ENCODE assay signal across 16 cellular contexts in the genomic region with DNA sequence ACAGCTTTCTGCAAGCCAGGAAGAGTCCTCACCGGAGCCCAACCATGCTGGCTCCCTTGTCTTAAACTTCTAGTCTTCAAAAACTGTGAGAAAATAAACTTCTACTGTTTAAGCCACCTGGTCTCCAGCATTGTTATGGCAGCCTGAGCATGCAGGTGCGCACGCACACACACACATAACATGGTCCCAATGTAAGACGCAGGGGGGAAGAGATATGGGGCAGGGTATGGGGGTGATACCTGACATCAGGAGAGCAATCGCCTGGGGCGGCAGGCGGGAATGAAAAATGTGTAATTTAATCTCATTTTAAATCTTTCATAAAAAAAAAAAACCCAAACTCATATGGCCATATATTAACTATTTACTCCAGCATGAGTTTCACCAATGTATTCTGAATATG. TPM values are rescaled to one million over a fixed set of nuclear protein-coding genes. Genes with fewer than 3 reads are reported as not detected.
DNase-seq lines count a peak whose midpoint lies in the region; ATAC-seq, FAIRE-seq and TF ChIP-seq lines count a peak whose summit lies in the region.
"Had no signal": no experiment of that assay in that cellular context is flagged by ENCODE, and none has a peak within 500 bp of the region (broad histone marks: within the 10 kb centered on the region; RNA-seq: fewer than 3 reads in every experiment).

No MANE protein-coding gene starts in this region.

- H3K4me3 Mint-ChIP-seq in dendritic cell treated with granulocyte-macrophage colony-stimulating factor and Interleukin-4, amounts not matched to agents 40 ng/mL and 50 ng/mL, for 4 days = no peak overlapping the region
- no peak overlapping the region for H3K4me3 Mint-ChIP-seq in CD4-positive, alpha-beta memory T cell
- H3K4me3 Mint-ChIP-seq: CD14-positive monocyte; CD8-positive, alpha-beta memory T cell; GM23338 had no signal

- CTCF ChIA-PET in A549 (lab: Yijun Ruan, JAX) = interaction anchor here (1.7 kb wide), 1 partner anchor 13 kb away, joined by 4 read pairs; no protein-coding TSS in a partner anchor
- CTCF ChIA-PET in Panc1 (lab: Charles Lee) = no interaction called here
- CTCF ChIA-PET in GM10248 (lab: Yijun Ruan, JAX) = no interaction called here
- CTCF ChIA-PET in CD4-positive, alpha-beta memory T cell (lab: Charles Lee; ENCODE audit: partially characterized antibody) = no interaction called here

- H3K27me3 Mint-ChIP-seq in dendritic cell treated with granulocyte-macrophage colony-stimulating factor and Interleukin-4, amounts not matched to agents 40 ng/mL and 50 ng/mL, for 4 days = no peaks in the 10 kb centered on the region
- no peaks in the 10 kb centered on the region for H3K27me3 Mint-ChIP-seq in CD4-positive, alpha-beta memory T cell

- no peak for FAIRE-seq in A549 (lab: Jason Lieb, UNC)
- FAIRE-seq: A204.1 had no signal

- H3K36me3 ChIP-seq in Panc1 (ENCODE audit: control insufficient read depth, insufficient read depth, low read length) (peaks cover 17% of the 10 kb centered on the region), spleen (peaks cover 0 to 77% (median 0%) of the 10 kb centered on the region in 6 donors)
- H3K36me3 ChIP-seq in CD4-positive, alpha-beta memory T cell (ENCODE audit: insufficient read depth, low read length) = no peaks in the 10 kb centered on the region

- H3K9me3 ChIP-seq in A549 (no peaks in the 10 kb centered on the region), Panc1 (ENCODE audit: control insufficient read depth, insufficient read depth, low read depth, low read length) (no peaks in the 10 kb centered on the region), spleen (no peaks in the 10 kb centered on the region)
- H3K9me3 ChIP-seq in CD4-positive, alpha-beta memory T cell (ENCODE audit: control insufficient read depth in 1 of 2, low read length in 2 of 2) = no peaks in the 10 kb centered on the region
- H3K9me3 ChIP-seq: Caco-2 had no signal

- H3K4me2 ChIP-seq in A549 = no peak overlapping the region
- H3K4me2 ChIP-seq: GM23338 had no signal

- DNase-seq in A549 (ENCODE audit: low read depth in 1 of 2, low spot score in 1 of 2) (no peak), Panc1 (ENCODE audit: low read depth, low spot score) (no peak), spleen (peak; percentile 8), GM10248 (ENCODE audit: extremely low spot score) (no peak), ACHN (no peak)
- no peak for DNase-seq in CD4-positive, alpha-beta memory T cell
- DNase-seq: Caco-2, DND-41, GDM1, H7 had no signal

- TF ChIP-seq RAD21 in A549 (conservative IDR thresholded peaks at IDR 0.05 in 1 of 2, IDR thresholded peaks at IDR 0.05 in 1 of 2) = no peak

- H3K27me3 ChIP-seq in Panc1 (ENCODE audit: control insufficient read depth, insufficient read depth, low read length) (no peaks in the 10 kb centered on the region), spleen (replicated peaks in 1 of 7) (no peaks in the 10 kb centered on the region)
- no peaks in the 10 kb centered on the region for H3K27me3 ChIP-seq in CD4-positive, alpha-beta memory T cell (ENCODE audit: insufficient read depth, low read length)

- no peak overlapping the region for H3K4me3 ChIP-seq in A549
- H3K4me3 ChIP-seq in Panc1 (ENCODE audit: low read depth in 2 of 2, low read length in 2 of 2) = no peak overlapping the region
- H3K4me3 ChIP-seq in spleen = no peak overlapping the region
- H3K4me3 ChIP-seq in CD4-positive, alpha-beta memory T cell (ENCODE audit: low read length in 2 of 2) = no peak overlapping the region
- H3K4me3 ChIP-seq: GM23338 had no signal

- peak overlapping the region; percentile 91 to 93 for H3K27ac ChIP-seq in A549
- peak overlapping the region; percentile 57 for H3K27ac ChIP-seq in Panc1 (ENCODE audit: low read length)
- H3K27ac ChIP-seq in spleen = no peak overlapping the region
- H3K27ac ChIP-seq in CD4-positive, alpha-beta memory T cell (ENCODE audit: low read depth, low read length) = no peak overlapping the region

- in situ Hi-C loops in Panc1 (cut with HindIII; ENCODE audit: low pct_unique_long_range_greater_than_20kb, low sequenced_read_pairs) = no loop called here
- in situ Hi-C loops in ACHN (cut with HindIII; ENCODE audit: low pct_ligation_motif_present, low pct_unique_long_range_greater_than_20kb, low sequenced_read_pairs) = no loop called here

- ATAC-seq in A549 (no peak), Panc1 (no peak)
- ATAC-seq: GM23338 had no signal

- H3K4me1 Mint-ChIP-seq in dendritic cell treated with granulocyte-macrophage colony-stimulating factor and Interleukin-4, amounts not matched to agents 40 ng/mL and 50 ng/mL, for 4 days (ENCODE audit: low read depth) = no peaks in the 10 kb centered on the region
- H3K4me1 Mint-ChIP-seq in CD4-positive, alpha-beta memory T cell = peaks cover 2 to 12% (median 5%) of the 10 kb centered on the region in 4 donors

- no peak for TF ChIP-seq CTCF in A549 (IDR thresholded peaks at IDR 0.05)
- TF ChIP-seq CTCF in Panc1 (IDR thresholded peaks at IDR 0.05) = no peak
- no peak for TF ChIP-seq CTCF in spleen (IDR thresholded peaks at IDR 0.05 in 8 of 11, conservative IDR thresholded peaks at IDR 0.05 in 3 of 11)
- TF ChIP-seq CTCF in GM10248 (IDR thresholded peaks at IDR 0.05; ENCODE audit: control extremely low read depth, extremely low read depth, low read depth, missing control alignments) = no peak

- peak overlapping the region; percentile 40 for H3K27ac Mint-ChIP-seq in dendritic cell treated with granulocyte-macrophage colony-stimulating factor and Interleukin-4, amounts not matched to agents 40 ng/mL and 50 ng/mL, for 4 days
- H3K27ac Mint-ChIP-seq in CD4-positive, alpha-beta memory T cell = no peak overlapping the region
- H3K27ac Mint-ChIP-seq: CD14-positive monocyte; CD8-positive, alpha-beta memory T cell; GM23338 had no signal

- 96% methylated on average over 7 of the region's 7 CpGs for WGBS in A549 (ENCODE audit: missing lambda C conversion rate)
- 96 to 99% (median 98%) methylated on average over 7 of the region's 7 CpGs for WGBS in spleen, 5 donors

- TF ChIP-seq EP300 in A549 (IDR thresholded peaks at IDR 0.05) = no peak

- H3K36me3 Mint-ChIP-seq in dendritic cell treated with granulocyte-macrophage colony-stimulating factor and Interleukin-4, amounts not matched to agents 40 ng/mL and 50 ng/mL, for 4 days (ENCODE audit: low read depth) = peaks cover 23% of the 10 kb centered on the region
- no peaks in the 10 kb centered on the region for H3K36me3 Mint-ChIP-seq in CD4-positive, alpha-beta memory T cell
- H3K36me3 Mint-ChIP-seq: CD8-positive, alpha-beta memory T cell had no signal

- POLR2A ChIA-PET in A549 (lab: Yijun Ruan, JAX) (no interaction called here), Panc1 (lab: Charles Lee) (no interaction called here), GM10248 (lab: Yijun Ruan, JAX) (no interaction called here)
- POLR2A ChIA-PET in CD4-positive, alpha-beta memory T cell (lab: Charles Lee; ENCODE audit: partially characterized antibody) = no interaction called here

- BruUV-seq in Panc1 (replicated peaks; lab: Mats Ljungman, UMichigan) = no TSS peak

- H3K9me3 Mint-ChIP-seq in dendritic cell treated with granulocyte-macrophage colony-stimulating factor and Interleukin-4, amounts not matched to agents 40 ng/mL and 50 ng/mL, for 4 days = no peaks in the 10 kb centered on the region
- peaks cover 0 to 3% (median 0%) of the 10 kb centered on the region in 8 donors for H3K9me3 Mint-ChIP-seq in CD4-positive, alpha-beta memory T cell
- H3K9me3 Mint-ChIP-seq: CD14-positive monocyte; CD8-positive, alpha-beta memory T cell; GM23338 had no signal

- intact Hi-C loops in Panc1 (cut with micrococcal nuclease; ENCODE audit: unreplicated experiment) = no loop called here
- intact Hi-C loops in dendritic cell treated with granulocyte-macrophage colony-stimulating factor and Interleukin-4, amounts not matched to agents 40 ng/mL and 50 ng/mL, for 4 days (cut with micrococcal nuclease) = no loop called here
- intact Hi-C loops in spleen (cut with DNase I; ENCODE audit: low total_unique reads) = no loop called here
- intact Hi-C loops in CD4-positive, alpha-beta memory T cell (cut with micrococcal nuclease) = no loop called here

- H3K4me1 ChIP-seq in A549 (peaks cover 92% of the 10 kb centered on the region), Panc1 (ENCODE audit: control insufficient read depth, insufficient read depth, low read length) (peaks cover 68% of the 10 kb centered on the region), spleen (no peaks in the 10 kb centered on the region)
- H3K4me1 ChIP-seq in CD4-positive, alpha-beta memory T cell (ENCODE audit: insufficient read depth, low read length) = no peaks in the 10 kb centered on the region
- H3K4me1 ChIP-seq: Caco-2 had no signal

- no peak for TF ChIP-seq POLR2A in A549 (IDR thresholded peaks at IDR 0.05; ENCODE audit: low read length)
- TF ChIP-seq POLR2A in spleen (IDR thresholded peaks at IDR 0.05) = no peak

TF ChIP-seq in A549, 52 proteins besides CTCF, POLR2A, EP300 and RAD21 (continues in another document):
- 0 out of 2 replicates have a peak, but pooled peaks have one; percentile 15 for TF ChIP-seq MAX (IDR thresholded peaks at IDR 0.05)

RNA-seq across cellular contexts. Expression of gene HJURP, which starts 18.0 kb away (rescaled TPM):
- polyA plus RNA-seq in A549 (2011; rRNA removed) (111 and 119 TPM in 2 replicates), A549 (2017; fragmentation: RNase III; extraction: RNeasy Plus Mini Kit Qiagen cat#74134 plus additional on column Dnase treatment) (102 to 109 TPM (median 103 TPM) in 3 replicates), spleen (1 to 10 TPM; 2.2 to 5.6 (median 2.9) TPM)
- 118 and 128 TPM in 2 replicates for polyA plus RNA-seq in A549 (2012; cell fraction: cytosol; rRNA removed)
- polyA plus RNA-seq in A549 (2012; cell fraction: nucleus; rRNA removed) = 310 and 320 TPM in 2 replicates
- 230 and 268 TPM in 2 replicates for polyA minus RNA-seq in A549 (2011; rRNA and poly(A)+ RNA removed)
- total RNA-seq in Panc1 (2021; ENCODE audit: unreplicated experiment) (87.0 TPM), spleen (1 to 10 TPM; 1.4 to 7.4 (median 5.2) TPM)
- polyA plus RNA-seq in Panc1 (2012; ENCODE audit: insufficient read length) = 65.2 TPM
- total RNA-seq in CD4-positive, alpha-beta memory T cell = under 1 TPM; 0.19 to 0.44 TPM
- not detected for polyA plus RNA-seq in CD4-positive, alpha-beta memory T cell
- polyA plus RNA-seq: CD14-positive monocyte; CD8-positive, alpha-beta memory T cell had no signal

RNA-seq across cellular contexts. Expression of gene MROH2A, which starts 58.2 kb away (rescaled TPM):
- polyA plus RNA-seq in A549 (2011; rRNA removed) (0.63 and 0.71 TPM in 2 replicates), A549 (2017; fragmentation: RNase III; extraction: RNeasy Plus Mini Kit Qiagen cat#74134 plus additional on column Dnase treatment) (0.04 to 0.28 TPM (median 0.10 TPM) in 3 replicates), spleen (1 to 10 TPM in 1 of 3 donors, not detected in 2; 1.5 TPM)
- 0.25 and 0.26 TPM in 2 replicates for polyA plus RNA-seq in A549 (2012; cell fraction: cytosol; rRNA removed)
- polyA plus RNA-seq in A549 (2012; cell fraction: nucleus; rRNA removed) = 0.30 and 0.58 TPM in 2 replicates
- 0.54 TPM in 1 of 2 replicates, not detected in the other for polyA minus RNA-seq in A549 (2011; rRNA and poly(A)+ RNA removed)
- total RNA-seq in Panc1 (2021; ENCODE audit: unreplicated experiment) (not detected), spleen (under 1 TPM in 2 of 7 donors, not detected in 5; 0.27 to 0.43 TPM)
- polyA plus RNA-seq in Panc1 (2012; ENCODE audit: insufficient read length) = 0.13 TPM
- total RNA-seq in CD4-positive, alpha-beta memory T cell = not detected
- polyA plus RNA-seq in CD4-positive, alpha-beta memory T cell = not detected
- total RNA-seq: Caco-2; CD8-positive, alpha-beta memory T cell; GM23338; H7 had no signal
- polyA plus RNA-seq: BJ; CD14-positive monocyte; CD8-positive, alpha-beta memory T cell; GM23338 had no signal

Comparison
In these comparisons a context has a peak if more than half of its experiments do, and no peak if none do; other contexts are left out.
1. H3K27ac ChIP-seq: peak in A549 (2 of 2) and Panc1 (single experiment); none in spleen (0 of 8) and CD4-positive, alpha-beta memory T cell (single experiment).
2. RNA of gene HJURP, which starts 18.0 kb away (total RNA-seq): 87.0 TPM in Panc1 (single experiment); 1.4 to 7.4 TPM in spleen and 0.19 to 0.44 TPM in CD4-positive, alpha-beta memory T cell; every median in the first group is over 10 times any median in the second.